In the genomic region with DNA sequence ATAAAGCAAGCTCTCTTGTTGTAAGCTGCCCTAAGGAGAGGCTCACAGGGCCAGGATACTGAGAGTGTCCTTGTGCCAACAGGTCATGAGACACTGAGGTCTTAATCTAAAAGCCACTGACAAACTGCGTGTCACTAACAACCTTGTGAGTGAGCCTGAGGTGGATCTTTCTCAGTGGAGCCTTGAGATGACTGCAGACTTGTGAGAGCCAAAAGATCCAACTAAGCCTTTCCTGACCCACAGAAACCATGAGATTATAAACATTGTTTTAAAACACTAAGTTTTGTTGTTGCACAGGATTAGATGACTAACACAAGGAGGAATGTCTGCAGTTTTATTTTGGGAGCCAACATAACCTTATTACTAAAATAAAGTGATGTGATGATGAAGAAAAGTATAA, we compare ENCODE assay signal across 15 cellular contexts.
DNase-seq lines count a peak whose midpoint lies in the region; ATAC-seq and TF ChIP-seq lines count a peak whose summit lies in the region.
"Had no signal": no experiment of that assay in that cellular context is flagged by ENCODE, and none has a peak within 500 bp of the region (broad histone marks: within the 10 kb centered on the region; RNA-seq: fewer than 3 reads in every experiment).

No MANE protein-coding gene starts in this region.

- H3K27ac ChIP-seq in aorta (ENCODE audit: low read depth in 1 of 2, low read length in 2 of 2), result peak overlapping the region; percentile 74 to 93
- H3K27ac ChIP-seq: left lung, sigmoid colon, testis had no signal

- DNase-seq in HFFc6 (peak; percentile 43), amniotic epithelial cell (ENCODE audit: low read depth) (peak; percentile 87), fibroblast of villous mesenchyme (ENCODE audit: low read depth) (peak; percentile 88), aorta (no peak)
- DNase-seq: activated CD8-positive, alpha-beta memory T cell treated with anti-CD3 and anti-CD28 coated beads, Interleukin-2, amount 50 U/mL, for 4 hours; activated naive CD8-positive, alpha-beta T cell treated with anti-CD3 and anti-CD28 coated beads, Interleukin-2, amount 10 ng/mL, durations not matched to agents 7 days and 5 days; head of caudate nucleus; left lung; NCI-H1048; sigmoid colon; testis had no signal

- H3K4me1 Mint-ChIP-seq in HFFc6 (ENCODE audit: low read depth), result peaks cover 7% of the 10 kb centered on the region; the same call in 1 of the 2 replicates
- H3K4me1 Mint-ChIP-seq: activated naive CD8-positive, alpha-beta T cell treated with anti-CD3 and anti-CD28 coated beads, Interleukin-2, amount 10 ng/mL, durations not matched to agents 7 days and 5 days had no signal

- H3K4me1 ChIP-seq in aorta (ENCODE audit: control insufficient read depth in 1 of 2, insufficient read depth in 2 of 2, low read length in 2 of 2), result peaks cover 0 to 3% of the 10 kb centered on the region in 2 donors
- H3K4me1 ChIP-seq: left lung, sigmoid colon, testis had no signal

- no peak overlapping the region for H3K4me3 ChIP-seq in fibroblast of villous mesenchyme (ENCODE audit: low read depth, low read length)
- no peak overlapping the region for H3K4me3 ChIP-seq in aorta (ENCODE audit: low read length in 2 of 2)
- H3K4me3 ChIP-seq: left lung, sigmoid colon, testis had no signal

- WGBS in aorta, 2 donors, result 0 to 8% methylated on average over 1 of the region's 1 CpG

- peak overlapping the region; percentile 12; the same call in 1 of the 2 replicates for H3K27ac Mint-ChIP-seq in HFFc6
- H3K27ac Mint-ChIP-seq: activated naive CD8-positive, alpha-beta T cell treated with anti-CD3 and anti-CD28 coated beads, Interleukin-2, amount 10 ng/mL, durations not matched to agents 7 days and 5 days; natural killer cell treated with Interleukin-12 subunit alpha and Interleukin-12 subunit beta and Interleukin-15 and Interleukin-18, amount 100 ng/mL, for 72 hours had no signal

- H3K9me3 ChIP-seq in aorta (ENCODE audit: control insufficient read depth, low read length), result no peaks in the 10 kb centered on the region
- H3K9me3 ChIP-seq: left lung, sigmoid colon, testis had no signal

- no peak overlapping the region for H3K4me3 Mint-ChIP-seq in HFFc6
- H3K4me3 Mint-ChIP-seq: activated naive CD8-positive, alpha-beta T cell treated with anti-CD3 and anti-CD28 coated beads, Interleukin-2, amount 10 ng/mL, durations not matched to agents 7 days and 5 days; natural killer cell treated with Interleukin-12 subunit alpha and Interleukin-12 subunit beta and Interleukin-15 and Interleukin-18, amount 100 ng/mL, for 72 hours had no signal

- no peaks in the 10 kb centered on the region for H3K27me3 ChIP-seq in aorta (ENCODE audit: control insufficient read depth in 1 of 2, insufficient read depth in 2 of 2, low read length in 1 of 2)
- H3K27me3 ChIP-seq: left lung, sigmoid colon, testis had no signal

- peak; percentile 45 for ATAC-seq in aorta (ENCODE audit: low FRiP score)
- no peak for ATAC-seq in HG03378 (IDR thresholded peaks at IDR 0.05; ENCODE audit: unreplicated experiment)
- no peak for ATAC-seq in HG03520 (IDR thresholded peaks at IDR 0.05; ENCODE audit: unreplicated experiment)
- no peak for ATAC-seq in GM18873 (IDR thresholded peaks at IDR 0.05; ENCODE audit: low FRiP score, unreplicated experiment)
- ATAC-seq: left lung; natural killer cell treated with Interleukin-12 subunit alpha and Interleukin-12 subunit beta and Interleukin-15 and Interleukin-18, amount 100 ng/mL, for 72 hours had no signal

- H3K36me3 ChIP-seq in aorta (ENCODE audit: control insufficient read depth in 1 of 2, insufficient read depth in 2 of 2, low read length in 1 of 2), result no peaks in the 10 kb centered on the region
- H3K36me3 ChIP-seq: left lung, sigmoid colon had no signal

- TF ChIP-seq CTCF in HFFc6 (IDR thresholded peaks at IDR 0.05) (no peak), fibroblast of villous mesenchyme (IDR thresholded peaks at IDR 0.05; ENCODE audit: insufficient read depth, low read depth, low read length) (no peak)

- H3K27me3 Mint-ChIP-seq in HFFc6 (ENCODE audit: insufficient read depth), result peaks cover 2% of the 10 kb centered on the region; the same call in 1 of the 2 replicates
- H3K27me3 Mint-ChIP-seq: activated naive CD8-positive, alpha-beta T cell treated with anti-CD3 and anti-CD28 coated beads, Interleukin-2, amount 10 ng/mL, durations not matched to agents 7 days and 5 days; natural killer cell treated with Interleukin-12 subunit alpha and Interleukin-12 subunit beta and Interleukin-15 and Interleukin-18, amount 100 ng/mL, for 72 hours had no signal

- no peaks in the 10 kb centered on the region for H3K36me3 Mint-ChIP-seq in HFFc6 (ENCODE audit: low read depth)
- H3K36me3 Mint-ChIP-seq: activated naive CD8-positive, alpha-beta T cell treated with anti-CD3 and anti-CD28 coated beads, Interleukin-2, amount 10 ng/mL, durations not matched to agents 7 days and 5 days; natural killer cell treated with Interleukin-12 subunit alpha and Interleukin-12 subunit beta and Interleukin-15 and Interleukin-18, amount 100 ng/mL, for 72 hours had no signal

- H3K9me3 Mint-ChIP-seq in HFFc6, result no peaks in the 10 kb centered on the region
- H3K9me3 Mint-ChIP-seq: activated naive CD8-positive, alpha-beta T cell treated with anti-CD3 and anti-CD28 coated beads, Interleukin-2, amount 10 ng/mL, durations not matched to agents 7 days and 5 days; natural killer cell treated with Interleukin-12 subunit alpha and Interleukin-12 subunit beta and Interleukin-15 and Interleukin-18, amount 100 ng/mL, for 72 hours had no signal

- intact Hi-C loops in aorta (cut with DNase I), result loop anchor here in 1 of 2 donors (5.0 kb wide), 1 partner anchor 32 kb away; no protein-coding TSS in a partner anchor

Comparison
In these comparisons a context has a peak if more than half of its experiments do, and no peak if none do; other contexts are left out.
1. DNase-seq: peak in HFFc6 (single experiment), amniotic epithelial cell (single experiment) and fibroblast of villous mesenchyme (single experiment); none in aorta (0 of 2).